ENCODE assay signal across 18 cellular contexts in the genomic region with DNA sequence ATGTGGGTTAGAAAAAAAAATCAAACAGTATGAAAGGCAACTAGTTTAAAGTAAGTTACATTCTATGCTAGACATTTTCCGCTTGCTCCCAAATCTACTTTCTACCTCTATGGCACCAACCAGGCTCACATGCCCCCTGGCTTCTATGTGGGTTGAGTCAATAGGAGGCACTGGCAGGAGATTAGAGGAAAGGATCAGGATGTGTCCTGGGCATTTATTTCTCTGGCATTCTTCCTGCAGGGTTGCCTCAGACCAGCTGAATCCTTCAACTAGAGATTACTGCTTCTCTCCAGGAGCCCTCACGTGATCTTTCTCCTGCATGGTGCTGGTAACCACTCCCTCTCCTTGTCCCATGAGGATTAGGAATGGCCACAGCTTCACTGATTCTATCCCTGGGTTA. TPM values are rescaled to one million over a fixed set of nuclear protein-coding genes. Genes with fewer than 3 reads are reported as not detected.
DNase-seq lines count a peak whose midpoint lies in the region; ATAC-seq and TF ChIP-seq lines count a peak whose summit lies in the region.
"Had no signal": no experiment of that assay in that cellular context is flagged by ENCODE, and none has a peak within 500 bp of the region (broad histone marks: within the 10 kb centered on the region; RNA-seq: fewer than 3 reads in every experiment).

No MANE protein-coding gene starts in this region.

- TF ChIP-seq POLR2A in sigmoid colon (IDR thresholded peaks at IDR 0.05): no peak

- ATAC-seq in left ventricle myocardium superior (peak; percentile 82), GM19035 (IDR thresholded peaks at IDR 0.05; ENCODE audit: unreplicated experiment) (no peak), HG03520 (IDR thresholded peaks at IDR 0.05; ENCODE audit: unreplicated experiment) (no peak)
- ATAC-seq: CD8-positive, alpha-beta T cell had no signal

- H3K36me3 ChIP-seq in sigmoid colon: no peaks in the 10 kb centered on the region
- H3K36me3 ChIP-seq: BLaER1 had no signal

- peaks cover 0 to 42% (median 28%) of the 10 kb centered on the region in 4 donors for H3K4me1 ChIP-seq in sigmoid colon
- H3K4me1 ChIP-seq: BLaER1 had no signal

- H3K27ac ChIP-seq in sigmoid colon: peak overlapping the region in 3 of 4 donors; percentile 80 to 82 (median 82)
- H3K27ac ChIP-seq: 22Rv1, BLaER1 had no signal

- no peaks in the 10 kb centered on the region for H3K9me3 ChIP-seq in sigmoid colon
- H3K9me3 ChIP-seq: BLaER1 had no signal

- no peaks in the 10 kb centered on the region for H3K27me3 ChIP-seq in sigmoid colon
- H3K27me3 ChIP-seq: BLaER1 had no signal

- intact Hi-C loops in left ventricle myocardium superior (cut with micrococcal nuclease): no loop called here
- intact Hi-C loops in sigmoid colon (cut with DNase I): loop anchor here (2.0 to 10.0 kb wide), 2 partner anchors 113 to 205 kb away; no protein-coding TSS in a partner anchor

- WGBS in sigmoid colon, 2 donors: 63 to 73% methylated on average over 2 of the region's 2 CpGs

- peak in 1 of 4 experiments; percentile 16 for TF ChIP-seq CTCF in sigmoid colon (IDR thresholded peaks at IDR 0.05)

- peak in 2 of 4 donors; percentile 35 to 44 for TF ChIP-seq EP300 in sigmoid colon (IDR thresholded peaks at IDR 0.05)

- DNase-seq in NCI-H2107 treated with DMSO at 0.1 percent for 48 hours (lab: John Stamatoyannopoulos, UW; ENCODE audit: unreplicated experiment) (peak; percentile 44), NCI-H2107 (lab: John Stamatoyannopoulos, UW) (no peak), NCI-H446 treated with DMSO at 0.1 percent for 48 hours (lab: John Stamatoyannopoulos, UW) (peak; percentile 54), left ventricle myocardium superior (no peak), sigmoid colon (peak; percentile 89), hepatic stellate cell (ENCODE audit: low spot score) (no peak)
- DNase-seq: CD8-positive, alpha-beta T cell; DMS79 treated with DMSO at 0.1 percent for 48 hours; H7; NCI-H1092; NCI-H226; NCI-H748 treated with DMSO at 0.1 percent for 48 hours had no signal

- no peak overlapping the region for H3K4me3 ChIP-seq in sigmoid colon
- H3K4me3 ChIP-seq: BLaER1 had no signal

RNA-seq across cellular contexts. Expression of gene CCDC60, which starts 14.9 kb away (rescaled TPM):
- total RNA-seq in left ventricle myocardium superior: not detected
- total RNA-seq in sigmoid colon: 1 to 10 TPM; 1.1 to 2.8 (median 1.5) TPM
- polyA plus RNA-seq in sigmoid colon: 10 to 100 TPM in 1 of 3 donors, 1 to 10 TPM in 2; 1.3 to 10.4 (median 9.0) TPM
- total RNA-seq: CD8-positive, alpha-beta T cell; G401; MCF 10A had no signal

Comparison
In these comparisons a context has a peak if more than half of its experiments do, and no peak if none do; other contexts are left out.
1. DNase-seq: peak in NCI-H2107 treated with DMSO at 0.1 percent for 48 hours (single experiment), NCI-H446 treated with DMSO at 0.1 percent for 48 hours (single experiment) and sigmoid colon (single experiment); none in NCI-H2107 (single experiment), left ventricle myocardium superior (single experiment) and hepatic stellate cell (single experiment).